Comparison of ENCODE assay signal across 17 cellular contexts in the genomic region with DNA sequence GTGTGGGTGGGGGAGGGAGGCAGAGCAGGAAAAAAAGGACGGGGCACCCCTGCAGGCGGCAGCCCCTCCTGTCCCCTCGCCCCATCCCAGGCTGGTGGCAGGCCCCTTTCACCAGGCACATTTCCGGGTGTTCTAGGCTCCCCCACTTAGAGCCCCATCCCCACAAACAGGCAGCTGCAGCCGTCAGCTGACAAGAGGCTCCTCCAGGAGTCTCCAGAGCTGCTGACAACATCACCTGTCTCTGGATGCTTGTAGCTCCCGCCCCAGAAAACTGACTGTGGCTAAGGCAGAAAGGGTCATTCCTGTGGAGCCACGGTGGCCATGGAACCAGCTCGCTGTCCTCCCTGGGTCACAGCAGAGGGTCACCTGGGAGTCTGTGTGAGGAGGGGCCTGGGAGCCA. TPM values are rescaled to one million over a fixed set of nuclear protein-coding genes. Genes with fewer than 3 reads are reported as not detected.
"Had no signal": no experiment of that assay in that cellular context is flagged by ENCODE, and none has a peak within 500 bp of the region (broad histone marks: within the 10 kb centered on the region; RNA-seq: fewer than 3 reads in every experiment).

No MANE protein-coding gene starts in this region.

- FAIRE-seq: endometrium, kidney, urothelium cell line had no signal

- ATAC-seq: esophagus mucosa; left cardiac atrium; naive thymus-derived CD4-positive, alpha-beta T cell; psoas muscle had no signal

- H3K27ac ChIP-seq: left ventricle myocardium inferior, neutrophil, psoas muscle had no signal

- H3K4me3 ChIP-seq: left ventricle myocardium inferior, lung, psoas muscle, smooth muscle cell had no signal

- H3K4me2 ChIP-seq: smooth muscle cell had no signal

- DNase-seq: effector memory CD4-positive, alpha-beta T cell; foreskin fibroblast; kidney; left cardiac atrium; left ventricle myocardium inferior; mesendoderm; naive thymus-derived CD4-positive, alpha-beta T cell; nephron progenitor cell; stimulated activated CD4-positive, alpha-beta T cell treated with anti-CD3 and anti-CD28 coated beads, Interleukin-2, amount 100 ng/mL, for 48 hours; stimulated activated naive CD4-positive, alpha-beta T cell treated with Interleukin-2 at 50 U/mL for 16 hours had no signal

- H3K36me3 ChIP-seq: left ventricle myocardium inferior, neutrophil had no signal

- H3K9me3 ChIP-seq: left ventricle myocardium inferior, neutrophil, psoas muscle had no signal

- H3K4me1 ChIP-seq: psoas muscle had no signal

RNA-seq across cellular contexts. Expression of a gene that starts 50.8 kb away (rescaled TPM):
- total RNA-seq: naive thymus-derived CD4-positive, alpha-beta T cell had no signal
- polyA plus RNA-seq: naive thymus-derived CD4-positive, alpha-beta T cell; smooth muscle cell had no signal
